1 cellular context compared by ENCODE assay signal in genomic region chr2:240560084-240560479, GRCh38.
A peak's percentile ranks its signal among the peaks of the same experiment; 100 is the strongest.
TF ChIP-seq lines count a peak whose summit lies in the region.

A gene with protein sequence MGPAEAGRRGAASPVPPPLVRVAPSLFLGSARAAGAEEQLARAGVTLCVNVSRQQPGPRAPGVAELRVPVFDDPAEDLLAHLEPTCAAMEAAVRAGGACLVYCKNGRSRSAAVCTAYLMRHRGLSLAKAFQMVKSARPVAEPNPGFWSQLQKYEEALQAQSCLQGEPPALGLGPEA (plus strand): TSS chr2:240560357. CDS start chr2:240560685, 328 bp downstream.

TF ChIP-seq in K562, 482 proteins besides CTCF, POLR2A, EP300 and RAD21 (continued from another document and continues in another):
- TF ChIP-seq, protein P1, sequence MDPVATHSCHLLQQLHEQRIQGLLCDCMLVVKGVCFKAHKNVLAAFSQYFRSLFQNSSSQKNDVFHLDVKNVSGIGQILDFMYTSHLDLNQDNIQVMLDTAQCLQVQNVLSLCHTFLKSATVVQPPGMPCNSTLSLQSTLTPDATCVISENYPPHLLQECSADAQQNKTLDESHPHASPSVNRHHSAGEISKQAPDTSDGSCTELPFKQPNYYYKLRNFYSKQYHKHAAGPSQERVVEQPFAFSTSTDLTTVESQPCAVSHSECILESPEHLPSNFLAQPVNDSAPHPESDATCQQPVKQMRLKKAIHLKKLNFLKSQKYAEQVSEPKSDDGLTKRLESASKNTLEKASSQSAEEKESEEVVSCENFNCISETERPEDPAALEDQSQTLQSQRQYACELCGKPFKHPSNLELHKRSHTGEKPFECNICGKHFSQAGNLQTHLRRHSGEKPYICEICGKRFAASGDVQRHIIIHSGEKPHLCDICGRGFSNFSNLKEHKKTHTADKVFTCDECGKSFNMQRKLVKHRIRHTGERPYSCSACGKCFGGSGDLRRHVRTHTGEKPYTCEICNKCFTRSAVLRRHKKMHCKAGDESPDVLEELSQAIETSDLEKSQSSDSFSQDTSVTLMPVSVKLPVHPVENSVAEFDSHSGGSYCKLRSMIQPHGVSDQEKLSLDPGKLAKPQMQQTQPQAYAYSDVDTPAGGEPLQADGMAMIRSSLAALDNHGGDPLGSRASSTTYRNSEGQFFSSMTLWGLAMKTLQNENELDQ (CRISPR knock-in tag; IDR thresholded peaks at IDR 0.05; ENCODE audit: borderline replicate concordance) = no peak
- TF ChIP-seq ZNF143 (CRISPR knock-in tag; IDR thresholded peaks at IDR 0.05) = no peak
- peak; percentile 86 for TF ChIP-seq PCBP1 (IDR thresholded peaks at IDR 0.05; ENCODE audit: low read depth, low read length, poor library complexity, severe bottlenecking)
- TF ChIP-seq MXI1 (IDR thresholded peaks at IDR 0.05; ENCODE audit: low read depth, low read length) = peak; percentile 88
- no peak for TF ChIP-seq CHAMP1 (IDR thresholded peaks at IDR 0.05)
- TF ChIP-seq, protein P2, sequence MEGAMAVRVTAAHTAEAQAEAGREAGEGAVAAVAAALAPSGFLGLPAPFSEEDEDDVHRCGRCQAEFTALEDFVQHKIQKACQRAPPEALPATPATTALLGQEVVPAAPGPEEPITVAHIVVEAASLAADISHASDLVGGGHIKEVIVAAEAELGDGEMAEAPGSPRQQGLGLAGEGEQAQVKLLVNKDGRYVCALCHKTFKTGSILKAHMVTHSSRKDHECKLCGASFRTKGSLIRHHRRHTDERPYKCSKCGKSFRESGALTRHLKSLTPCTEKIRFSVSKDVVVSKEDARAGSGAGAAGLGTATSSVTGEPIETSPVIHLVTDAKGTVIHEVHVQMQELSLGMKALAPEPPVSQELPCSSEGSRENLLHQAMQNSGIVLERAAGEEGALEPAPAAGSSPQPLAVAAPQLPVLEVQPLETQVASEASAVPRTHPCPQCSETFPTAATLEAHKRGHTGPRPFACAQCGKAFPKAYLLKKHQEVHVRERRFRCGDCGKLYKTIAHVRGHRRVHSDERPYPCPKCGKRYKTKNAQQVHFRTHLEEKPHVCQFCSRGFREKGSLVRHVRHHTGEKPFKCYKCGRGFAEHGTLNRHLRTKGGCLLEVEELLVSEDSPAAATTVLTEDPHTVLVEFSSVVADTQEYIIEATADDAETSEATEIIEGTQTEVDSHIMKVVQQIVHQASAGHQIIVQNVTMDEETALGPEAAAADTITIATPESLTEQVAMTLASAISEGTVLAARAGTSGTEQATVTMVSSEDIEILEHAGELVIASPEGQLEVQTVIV (CRISPR knock-in tag; IDR thresholded peaks at IDR 0.05; ENCODE audit: borderline replicate concordance) = no peak
- no peak for TF ChIP-seq BCLAF1 (IDR thresholded peaks at IDR 0.05; ENCODE audit: borderline replicate concordance in 1 of 2, control insufficient read depth in 1 of 2, low read depth in 2 of 2, low read length in 1 of 2)
- TF ChIP-seq ZNF764 (CRISPR knock-in tag; IDR thresholded peaks at IDR 0.05; ENCODE audit: low read depth) = no peak
- no peak for TF ChIP-seq RNF2 (IDR thresholded peaks at IDR 0.05)
- peak in 1 of 2 experiments; percentile 91; a peak in 2 of 4 replicates for TF ChIP-seq HDAC1 (IDR thresholded peaks at IDR 0.05)
- no peak for TF ChIP-seq ZEB2 (IDR thresholded peaks at IDR 0.05)
- no peak for TF ChIP-seq DNMT1 (IDR thresholded peaks at IDR 0.05)
- no peak for TF ChIP-seq NCOA4 (IDR thresholded peaks at IDR 0.05; ENCODE audit: partially characterized antibody)
- TF ChIP-seq ESRRB (CRISPR knock-in tag; IDR thresholded peaks at IDR 0.05; ENCODE audit: borderline replicate concordance) = no peak
- TF ChIP-seq, protein P3, sequence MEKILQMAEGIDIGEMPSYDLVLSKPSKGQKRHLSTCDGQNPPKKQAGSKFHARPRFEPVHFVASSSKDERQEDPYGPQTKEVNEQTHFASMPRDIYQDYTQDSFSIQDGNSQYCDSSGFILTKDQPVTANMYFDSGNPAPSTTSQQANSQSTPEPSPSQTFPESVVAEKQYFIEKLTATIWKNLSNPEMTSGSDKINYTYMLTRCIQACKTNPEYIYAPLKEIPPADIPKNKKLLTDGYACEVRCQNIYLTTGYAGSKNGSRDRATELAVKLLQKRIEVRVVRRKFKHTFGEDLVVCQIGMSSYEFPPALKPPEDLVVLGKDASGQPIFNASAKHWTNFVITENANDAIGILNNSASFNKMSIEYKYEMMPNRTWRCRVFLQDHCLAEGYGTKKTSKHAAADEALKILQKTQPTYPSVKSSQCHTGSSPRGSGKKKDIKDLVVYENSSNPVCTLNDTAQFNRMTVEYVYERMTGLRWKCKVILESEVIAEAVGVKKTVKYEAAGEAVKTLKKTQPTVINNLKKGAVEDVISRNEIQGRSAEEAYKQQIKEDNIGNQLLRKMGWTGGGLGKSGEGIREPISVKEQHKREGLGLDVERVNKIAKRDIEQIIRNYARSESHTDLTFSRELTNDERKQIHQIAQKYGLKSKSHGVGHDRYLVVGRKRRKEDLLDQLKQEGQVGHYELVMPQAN (IDR thresholded peaks at IDR 0.05; ENCODE audit: borderline replicate concordance) = peak; percentile 93
- TF ChIP-seq, protein P4, sequence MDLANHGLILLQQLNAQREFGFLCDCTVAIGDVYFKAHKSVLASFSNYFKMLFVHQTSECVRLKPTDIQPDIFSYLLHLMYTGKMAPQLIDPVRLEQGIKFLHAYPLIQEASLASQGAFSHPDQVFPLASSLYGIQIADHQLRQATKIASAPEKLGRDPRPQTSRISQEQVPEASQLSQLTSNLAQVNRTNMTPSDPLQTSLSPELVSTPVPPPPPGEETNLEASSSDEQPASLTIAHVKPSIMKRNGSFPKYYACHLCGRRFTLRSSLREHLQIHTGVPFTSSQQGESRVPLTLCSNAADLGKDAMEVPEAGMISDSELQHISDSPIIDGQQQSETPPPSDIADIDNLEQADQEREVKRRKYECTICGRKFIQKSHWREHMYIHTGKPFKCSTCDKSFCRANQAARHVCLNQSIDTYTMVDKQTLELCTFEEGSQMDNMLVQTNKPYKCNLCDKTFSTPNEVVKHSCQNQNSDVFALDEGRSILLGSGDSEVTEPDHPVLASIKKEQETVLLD (IDR thresholded peaks at IDR 0.05) = no peak
- TF ChIP-seq, protein P5, sequence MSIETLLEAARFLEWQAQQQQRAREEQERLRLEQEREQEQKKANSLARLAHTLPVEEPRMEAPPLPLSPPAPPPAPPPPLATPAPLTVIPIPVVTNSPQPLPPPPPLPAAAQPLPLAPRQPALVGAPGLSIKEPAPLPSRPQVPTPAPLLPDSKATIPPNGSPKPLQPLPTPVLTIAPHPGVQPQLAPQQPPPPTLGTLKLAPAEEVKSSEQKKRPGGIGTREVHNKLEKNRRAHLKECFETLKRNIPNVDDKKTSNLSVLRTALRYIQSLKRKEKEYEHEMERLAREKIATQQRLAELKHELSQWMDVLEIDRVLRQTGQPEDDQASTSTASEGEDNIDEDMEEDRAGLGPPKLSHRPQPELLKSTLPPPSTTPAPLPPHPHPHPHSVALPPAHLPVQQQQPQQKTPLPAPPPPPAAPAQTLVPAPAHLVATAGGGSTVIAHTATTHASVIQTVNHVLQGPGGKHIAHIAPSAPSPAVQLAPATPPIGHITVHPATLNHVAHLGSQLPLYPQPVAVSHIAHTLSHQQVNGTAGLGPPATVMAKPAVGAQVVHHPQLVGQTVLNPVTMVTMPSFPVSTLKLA (conservative IDR thresholded peaks at IDR 0.05) = peak; percentile 96 to 97
- TF ChIP-seq, protein P6, sequence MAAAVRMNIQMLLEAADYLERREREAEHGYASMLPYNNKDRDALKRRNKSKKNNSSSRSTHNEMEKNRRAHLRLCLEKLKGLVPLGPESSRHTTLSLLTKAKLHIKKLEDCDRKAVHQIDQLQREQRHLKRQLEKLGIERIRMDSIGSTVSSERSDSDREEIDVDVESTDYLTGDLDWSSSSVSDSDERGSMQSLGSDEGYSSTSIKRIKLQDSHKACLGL (CRISPR knock-in tag; IDR thresholded peaks at IDR 0.05; ENCODE audit: borderline replicate concordance, poor library complexity, severe bottlenecking) = peak; percentile 87
- TF ChIP-seq RCOR1 (IDR thresholded peaks at IDR 0.05; ENCODE audit: borderline replicate concordance in 1 of 2, low read depth in 2 of 2, low read length in 2 of 2) = no peak
- TF ChIP-seq, protein P7, sequence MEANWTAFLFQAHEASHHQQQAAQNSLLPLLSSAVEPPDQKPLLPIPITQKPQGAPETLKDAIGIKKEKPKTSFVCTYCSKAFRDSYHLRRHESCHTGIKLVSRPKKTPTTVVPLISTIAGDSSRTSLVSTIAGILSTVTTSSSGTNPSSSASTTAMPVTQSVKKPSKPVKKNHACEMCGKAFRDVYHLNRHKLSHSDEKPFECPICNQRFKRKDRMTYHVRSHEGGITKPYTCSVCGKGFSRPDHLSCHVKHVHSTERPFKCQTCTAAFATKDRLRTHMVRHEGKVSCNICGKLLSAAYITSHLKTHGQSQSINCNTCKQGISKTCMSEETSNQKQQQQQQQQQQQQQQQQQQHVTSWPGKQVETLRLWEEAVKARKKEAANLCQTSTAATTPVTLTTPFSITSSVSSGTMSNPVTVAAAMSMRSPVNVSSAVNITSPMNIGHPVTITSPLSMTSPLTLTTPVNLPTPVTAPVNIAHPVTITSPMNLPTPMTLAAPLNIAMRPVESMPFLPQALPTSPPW (CRISPR knock-in tag; IDR thresholded peaks at IDR 0.05) = no peak
- TF ChIP-seq ZSCAN29 (IDR thresholded peaks at IDR 0.05) = no peak
- no peak for TF ChIP-seq SMAD1 (IDR thresholded peaks at IDR 0.05; ENCODE audit: low read depth, low read length, partially characterized antibody)
- TF ChIP-seq PHF8 (IDR thresholded peaks at IDR 0.05; ENCODE audit: borderline replicate concordance, low read length) = 0 out of 2 replicates have a peak, but pooled peaks have one; percentile 18
- peak; percentile 78 for TF ChIP-seq BHLHE40 (IDR thresholded peaks at IDR 0.05; ENCODE audit: low read length)
- TF ChIP-seq ATF3 (IDR thresholded peaks at IDR 0.05) = no peak
- no peak for TF ChIP-seq ATF3 (CRISPR knock-in tag; conservative IDR thresholded peaks at IDR 0.05)
- no peak for TF ChIP-seq DIDO1 (tag; IDR thresholded peaks at IDR 0.05; ENCODE audit: low read depth)
- TF ChIP-seq ATF7 (IDR thresholded peaks at IDR 0.05) = no peak
- TF ChIP-seq, protein P8, sequence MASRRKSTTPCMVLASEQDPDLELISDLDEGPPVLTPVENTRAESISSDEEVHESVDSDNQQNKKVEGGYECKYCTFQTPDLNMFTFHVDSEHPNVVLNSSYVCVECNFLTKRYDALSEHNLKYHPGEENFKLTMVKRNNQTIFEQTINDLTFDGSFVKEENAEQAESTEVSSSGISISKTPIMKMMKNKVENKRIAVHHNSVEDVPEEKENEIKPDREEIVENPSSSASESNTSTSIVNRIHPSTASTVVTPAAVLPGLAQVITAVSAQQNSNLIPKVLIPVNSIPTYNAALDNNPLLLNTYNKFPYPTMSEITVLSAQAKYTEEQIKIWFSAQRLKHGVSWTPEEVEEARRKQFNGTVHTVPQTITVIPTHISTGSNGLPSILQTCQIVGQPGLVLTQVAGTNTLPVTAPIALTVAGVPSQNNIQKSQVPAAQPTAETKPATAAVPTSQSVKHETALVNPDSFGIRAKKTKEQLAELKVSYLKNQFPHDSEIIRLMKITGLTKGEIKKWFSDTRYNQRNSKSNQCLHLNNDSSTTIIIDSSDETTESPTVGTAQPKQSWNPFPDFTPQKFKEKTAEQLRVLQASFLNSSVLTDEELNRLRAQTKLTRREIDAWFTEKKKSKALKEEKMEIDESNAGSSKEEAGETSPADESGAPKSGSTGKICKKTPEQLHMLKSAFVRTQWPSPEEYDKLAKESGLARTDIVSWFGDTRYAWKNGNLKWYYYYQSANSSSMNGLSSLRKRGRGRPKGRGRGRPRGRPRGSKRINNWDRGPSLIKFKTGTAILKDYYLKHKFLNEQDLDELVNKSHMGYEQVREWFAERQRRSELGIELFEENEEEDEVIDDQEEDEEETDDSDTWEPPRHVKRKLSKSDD (conservative IDR thresholded peaks at IDR 0.05; ENCODE audit: low read length) = no peak
- TF ChIP-seq ZKSCAN1 (IDR thresholded peaks at IDR 0.05; ENCODE audit: low read depth, low read length) = peak; percentile 31; the same call in 1 of the 2 replicates
- no peak for TF ChIP-seq ZNF76 (CRISPR knock-in tag; IDR thresholded peaks at IDR 0.05; ENCODE audit: borderline replicate concordance)
- no peak for TF ChIP-seq TAF9B (IDR thresholded peaks at IDR 0.05; ENCODE audit: partially characterized antibody)
- TF ChIP-seq TAF15 (IDR thresholded peaks at IDR 0.05; ENCODE audit: low read depth, low read length) = no peak
- TF ChIP-seq ZNF75A (CRISPR knock-in tag; IDR thresholded peaks at IDR 0.05) = no peak
- peak; percentile 45; the same call in 1 of the 2 replicates for TF ChIP-seq GTF2E2 (tag; IDR thresholded peaks at IDR 0.05)
- no peak for TF ChIP-seq SMAD2 (IDR thresholded peaks at IDR 0.05; ENCODE audit: low read depth, low read length)
